In genomic region chr11:43974830-43975229, GRCh38 we compare ENCODE assay signal across 28 cellular contexts.
"Had no signal": no experiment of that assay in that cellular context is flagged by ENCODE, and none has a peak within 500 bp of the region (broad histone marks: within the 10 kb centered on the region; RNA-seq: fewer than 3 reads in every experiment).

No MANE protein-coding gene starts in this region.

- ATAC-seq: stimulated activated effector memory CD8-positive, alpha-beta T cell treated with anti-CD3 and anti-CD28 coated beads, Interleukin-12 subunit alpha, Interleukin-12 subunit beta, amount 100 ng/mL, for 72 hours; stimulated activated memory B cell treated with anti-CD40 and anti-IgM and Interleukin-4, amounts not matched to agents 10 μg/mL and 1 μg/mL and 100 μg/mL, for 72 hours; stimulated activated naive B cell treated with anti-CD40 and anti-IgM and Interleukin-4, amounts not matched to agents 10 μg/mL and 1 μg/mL and 100 μg/mL, for 72 hours; stimulated activated naive CD8-positive, alpha-beta T cell treated with anti-CD3 and anti-CD28 coated beads, Interleukin-15, amount 100 ng/mL, for 72 hours; stimulated activated naive CD8-positive, alpha-beta T cell treated with anti-CD3 and anti-CD28 coated beads, Interleukin-15, Interleukin-2, amounts not matched to agents 100 U/mL and 50 U/mL, for 24 hours; upper lobe of right lung had no signal

- H3K36me3 Mint-ChIP-seq: stimulated activated effector memory CD8-positive, alpha-beta T cell treated with anti-CD3 and anti-CD28 coated beads, Interleukin-12 subunit alpha, Interleukin-12 subunit beta, amount 100 ng/mL, for 72 hours; stimulated activated memory B cell treated with anti-CD40 and anti-IgM and Interleukin-4, amounts not matched to agents 10 μg/mL and 1 μg/mL and 100 μg/mL, for 72 hours; stimulated activated naive B cell treated with anti-CD40 and anti-IgM and Interleukin-4, amounts not matched to agents 10 μg/mL and 1 μg/mL and 100 μg/mL, for 72 hours; type B pancreatic cell had no signal

- H3K27ac ChIP-seq: stomach, suprapubic skin, testis, thoracic aorta, thyroid gland, tibial artery, tibial nerve, transverse colon, upper lobe of left lung, upper lobe of right lung, uterus, vagina had no signal

- H3K4me3 Mint-ChIP-seq: stimulated activated effector memory CD8-positive, alpha-beta T cell treated with anti-CD3 and anti-CD28 coated beads, Interleukin-12 subunit alpha, Interleukin-12 subunit beta, amount 100 ng/mL, for 72 hours; stimulated activated memory B cell treated with anti-CD40 and anti-IgM and Interleukin-4, amounts not matched to agents 10 μg/mL and 1 μg/mL and 100 μg/mL, for 72 hours; stimulated activated naive B cell treated with anti-CD40 and anti-IgM and Interleukin-4, amounts not matched to agents 10 μg/mL and 1 μg/mL and 100 μg/mL, for 72 hours; stimulated activated naive CD8-positive, alpha-beta T cell treated with anti-CD3 and anti-CD28 coated beads, Interleukin-15, amount 100 ng/mL, for 72 hours; stimulated activated naive CD8-positive, alpha-beta T cell treated with anti-CD3 and anti-CD28 coated beads, Interleukin-15, Interleukin-2, amounts not matched to agents 100 ng/mL and 50 ng/mL, for 24 hours; type B pancreatic cell had no signal

- H3K4me3 ChIP-seq: stomach, suprapubic skin, testis, thoracic aorta, thyroid gland, tibial artery, tibial nerve, transverse colon, upper lobe of left lung, upper lobe of right lung, uterus, vagina had no signal

- H3K27ac Mint-ChIP-seq: stimulated activated effector memory CD8-positive, alpha-beta T cell treated with anti-CD3 and anti-CD28 coated beads, Interleukin-12 subunit alpha, Interleukin-12 subunit beta, amount 100 ng/mL, for 72 hours; stimulated activated memory B cell treated with anti-CD40 and anti-IgM and Interleukin-4, amounts not matched to agents 10 μg/mL and 1 μg/mL and 100 μg/mL, for 72 hours; stimulated activated naive B cell treated with anti-CD40 and anti-IgM and Interleukin-4, amounts not matched to agents 10 μg/mL and 1 μg/mL and 100 μg/mL, for 72 hours; stimulated activated naive CD8-positive, alpha-beta T cell treated with anti-CD3 and anti-CD28 coated beads, Interleukin-15, amount 100 ng/mL, for 72 hours; stimulated activated naive CD8-positive, alpha-beta T cell treated with anti-CD3 and anti-CD28 coated beads, Interleukin-15, Interleukin-2, amounts not matched to agents 100 ng/mL and 50 ng/mL, for 24 hours; type B pancreatic cell had no signal

- DNase-seq: stimulated activated CD4-positive, alpha-beta T cell treated with anti-CD3 and anti-CD28 coated beads, Interleukin-2, amount 100 ng/mL, for 48 hours; stimulated activated CD4-positive, alpha-beta T cell treated with anti-CD3 and anti-CD28 coated beads, Interleukin-4, amount 100 ng/mL, for 1 hour; stimulated activated CD4-positive, alpha-beta T cell treated with anti-CD3 and anti-CD28 coated beads, Interleukin-4, amount 100 ng/mL, for 24 hours; stimulated activated CD4-positive, alpha-beta T cell treated with anti-CD3 and anti-CD28 coated beads, Interleukin-4, amount 100 ng/mL, for 4 hours; stimulated activated CD8-positive, alpha-beta memory T cell treated with anti-CD3 and anti-CD28 coated beads, Interleukin-4, amount 100 ng/mL, for 48 hours; stimulated activated naive B cell treated with anti-CD40 and anti-IgM and Interleukin-4, amounts not matched to agents 10 μg/mL and 1 μg/mL and 100 μg/mL, for 72 hours; stimulated activated naive CD4-positive, alpha-beta T cell; stimulated activated naive CD4-positive, alpha-beta T cell treated with Interleukin-2 at 50 U/mL for 16 hours; stimulated activated naive CD8-positive, alpha-beta T cell treated with anti-CD3 and anti-CD28 coated beads, Interleukin-15, amount 100 ng/mL, for 72 hours; stimulated activated naive CD8-positive, alpha-beta T cell treated with anti-CD3 and anti-CD28 coated beads, Interleukin-15, Interleukin-2, amounts not matched to agents 100 U/mL and 50 U/mL, for 24 hours; stomach; substantia nigra; testis; thyroid gland; tibial artery; transverse colon; upper lobe of left lung; upper lobe of right lung; uterus had no signal

- H3K4me1 ChIP-seq: stomach, suprapubic skin, thyroid gland, transverse colon, upper lobe of right lung, uterus, vagina had no signal

- H3K9me3 ChIP-seq: testis, thyroid gland, upper lobe of right lung, uterus had no signal

- H3K4me1 Mint-ChIP-seq: stimulated activated effector memory CD8-positive, alpha-beta T cell treated with anti-CD3 and anti-CD28 coated beads, Interleukin-12 subunit alpha, Interleukin-12 subunit beta, amount 100 ng/mL, for 72 hours; stimulated activated memory B cell treated with anti-CD40 and anti-IgM and Interleukin-4, amounts not matched to agents 10 μg/mL and 1 μg/mL and 100 μg/mL, for 72 hours; stimulated activated naive B cell treated with anti-CD40 and anti-IgM and Interleukin-4, amounts not matched to agents 10 μg/mL and 1 μg/mL and 100 μg/mL, for 72 hours; stimulated activated naive CD8-positive, alpha-beta T cell treated with anti-CD3 and anti-CD28 coated beads, Interleukin-15, amount 100 ng/mL, for 72 hours had no signal

- FAIRE-seq: urothelium cell line had no signal

- H3K27me3 ChIP-seq: testis, thyroid gland, tibial artery, tibial nerve, transverse colon, upper lobe of left lung, upper lobe of right lung, uterus, vagina had no signal

- H3K36me3 ChIP-seq: stomach, suprapubic skin, thoracic aorta, thyroid gland, tibial artery, tibial nerve, transverse colon, upper lobe of left lung, upper lobe of right lung, uterus, vagina had no signal
